ENCODE assay signal across 8 cellular contexts in genomic region chr1:209692745-209693504, GRCh38. TPM values are rescaled to one million over a fixed set of nuclear protein-coding genes. Genes with fewer than 3 reads are reported as not detected.
DNase-seq lines count a peak whose midpoint lies in the region; ATAC-seq, FAIRE-seq and TF ChIP-seq lines count a peak whose summit lies in the region.

No MANE protein-coding gene starts in this region.

- peak overlapping the region in 5 of 59 donors; percentile 7 to 35 (median 29) for H3K4me3 ChIP-seq in dorsolateral prefrontal cortex
- H3K4me3 ChIP-seq in lower lobe of right lung = no peak overlapping the region

- no peaks in the 10 kb centered on the region for H3K9me3 ChIP-seq in lower lobe of right lung

- intact Hi-C loops in dorsolateral prefrontal cortex (cut with DNase I) = loop anchor here (2.0 to 5.0 kb wide), 6 partner anchors 48 to 116 kb away; no protein-coding TSS in a partner anchor
- intact Hi-C loops in lower lobe of right lung (cut with DNase I) = loop anchor here (5.0 kb wide), 1 partner anchor 116 kb away; no protein-coding TSS in a partner anchor

- TF ChIP-seq CTCF in dorsolateral prefrontal cortex (IDR thresholded peaks at IDR 0.05 in 54 of 56, conservative IDR thresholded peaks at IDR 0.05 in 2 of 56; ENCODE audit: low read depth in 1 of 56, partially characterized antibody in 56 of 56) = peak; percentile 75 to 98 (median 89)
- peak; percentile 82 for TF ChIP-seq CTCF in lower lobe of right lung (IDR thresholded peaks at IDR 0.05)

- ATAC-seq in HG03342 (IDR thresholded peaks at IDR 0.05; ENCODE audit: unreplicated experiment) (peak; percentile 74), lower lobe of right lung (peak; percentile 68 to 74), HG03520 (IDR thresholded peaks at IDR 0.05; ENCODE audit: unreplicated experiment) (no peak)

- TF ChIP-seq POLR2A in GM12891 (IDR thresholded peaks at IDR 0.05; ENCODE audit: low read depth, low read length) = no peak

- H3K27ac ChIP-seq in dorsolateral prefrontal cortex (peak overlapping the region in 3 of 59 donors; percentile 4 to 22 (median 9)), lower lobe of right lung (no peak overlapping the region)

- DNase-seq in GM12891 (ENCODE audit: insufficient read length, low spot score) (no peak), NCI-H526 treated with DMSO at 0.1 percent for 48 hours (lab: John Stamatoyannopoulos, UW) (peak; percentile 36), dorsolateral prefrontal cortex (peak; percentile 40 to 75 (median 68)), lower lobe of right lung (peak; percentile 63)
- DNase-seq in activated CD4-positive, alpha-beta T cell treated with anti-CD3 and anti-CD28 coated beads, Interleukin-2, amount 50 U/mL, for 24 hours (ENCODE audit: low read depth in 1 of 2, low spot score in 1 of 2) = peak; percentile 40 to 62
- peak; percentile 58 to 80 (median 70) for DNase-seq in stimulated activated CD4-positive, alpha-beta T cell treated with anti-CD3 and anti-CD28 coated beads, TNF-alpha, amount 100 ng/mL, for 48 hours (ENCODE audit: low read depth in 3 of 3)

- no peak for FAIRE-seq in GM12891 (lab: Jason Lieb, UNC)

- H3K36me3 ChIP-seq in lower lobe of right lung = no peaks in the 10 kb centered on the region

- peaks cover 16% of the 10 kb centered on the region for H3K4me1 ChIP-seq in lower lobe of right lung

- H3K27me3 ChIP-seq in dorsolateral prefrontal cortex (no peaks in the 10 kb centered on the region), lower lobe of right lung (ENCODE audit: low read depth) (peaks cover 6% of the 10 kb centered on the region)

TF ChIP-seq in GM12891, 5 proteins besides CTCF, POLR2A, EP300 and RAD21:
- TF ChIP-seq SPI1 (IDR thresholded peaks at IDR 0.05; ENCODE audit: low read depth, low read length) (peak; percentile 29; the same call in 1 of the 2 replicates), POLR2AphosphoS5 (IDR thresholded peaks at IDR 0.05; ENCODE audit: low read depth, low read length) (no peak)

RNA-seq across cellular contexts. Expression of gene HSD11B1, which starts 11.7 kb away (rescaled TPM):
- polyA plus RNA-seq in GM12891 (2012; ENCODE audit: low read depth, missing spikeins) = 0.10 TPM
- total RNA-seq in dorsolateral prefrontal cortex (10 to 100 TPM in 71 of 120 experiments, 1 to 10 TPM in 49; 1.3 to 41.9 (median 12.0) TPM), lower lobe of right lung (11.6 TPM)

RNA-seq across cellular contexts. Expression of gene G0S2, which starts 17.7 kb away (rescaled TPM):
- polyA plus RNA-seq in GM12891 (2012; ENCODE audit: low read depth, missing spikeins) = 0.40 TPM
- total RNA-seq in dorsolateral prefrontal cortex = 10 to 100 TPM in 9 of 120 experiments, 1 to 10 TPM in 103, under 1 TPM in 8; 0.54 to 40.5 (median 2.6) TPM
- 19.9 TPM for total RNA-seq in lower lobe of right lung

RNA-seq across cellular contexts. Expression of gene LAMB3, which starts 40.7 kb away (rescaled TPM):
- polyA plus RNA-seq in GM12891 (2012; ENCODE audit: low read depth, missing spikeins) = 0.26 TPM
- 10 to 100 TPM in 24 of 120 experiments, 1 to 10 TPM in 96; 1.9 to 18.4 (median 7.0) TPM for total RNA-seq in dorsolateral prefrontal cortex
- 47.2 TPM for total RNA-seq in lower lobe of right lung
